ENCODE assay signal across 21 cellular contexts in genomic region chr6:163730496-163731210, GRCh38.
DNase-seq lines count a peak whose midpoint lies in the region; ATAC-seq and TF ChIP-seq lines count a peak whose summit lies in the region.
"Had no signal": no experiment of that assay in that cellular context is flagged by ENCODE, and none has a peak within 500 bp of the region (broad histone marks: within the 10 kb centered on the region; RNA-seq: fewer than 3 reads in every experiment).

No MANE protein-coding gene starts in this region.

- H3K27me3 ChIP-seq in gastroesophageal sphincter: no peaks in the 10 kb centered on the region
- H3K27me3 ChIP-seq: BLaER1 treated with 17β-estradiol and CSF1 and Interleukin-3, amounts not matched to agents 10 nM and 100 nM had no signal

- no peak for TF ChIP-seq POLR2A in gastroesophageal sphincter (IDR thresholded peaks at IDR 0.05)

- peak; percentile 53 for DNase-seq in activated effector memory CD4-positive, alpha-beta T cell treated with anti-CD3 and anti-CD28 coated beads, Interleukin-2, amount 50 U/mL, for 16 hours
- DNase-seq in activated effector memory CD4-positive, alpha-beta T cell treated with Interleukin-2 at 50 U/mL for 16 hours: no peak
- DNase-seq in sciatic nerve (ENCODE audit: low spot score) (peak; percentile 32), GM19240 (ENCODE audit: insufficient read length, low spot score) (no peak)
- DNase-seq in stimulated activated CD4-positive, alpha-beta T cell treated with anti-CD3 and anti-CD28 coated beads, Interleukin-1b, Interleukin-23, amount 100 ng/mL, for 48 hours: no peak
- DNase-seq: 8988T; Caco-2; CD4-positive, alpha-beta memory T cell; DMS 273 treated with DMSO at 0.1 percent for 48 hours; GOT3; Karpas-422; NCI-H1417; NCI-H1694 treated with DMSO at 0.1 percent for 48 hours; NCI-H2081 treated with DMSO at 0.1 percent for 48 hours; NCI-H2171 treated with DMSO at 0.1 percent for 48 hours; NCI-H446 had no signal

- H3K4me1 ChIP-seq in HEK293 (ENCODE audit: control insufficient read depth, insufficient read depth, low read length) (no peaks in the 10 kb centered on the region), gastroesophageal sphincter (peaks cover 0 to 11% (median 0%) of the 10 kb centered on the region in 3 donors)
- H3K4me1 ChIP-seq: Caco-2 had no signal

- 89% methylated on average over 3 of the region's 15 CpGs; no CpG with 5 or more reads in 1 of the 2 donors for WGBS in gastroesophageal sphincter (ENCODE audit: low coverage in 1 of 2), 2 donors

- H3K27ac ChIP-seq in HEK293 (ENCODE audit: extremely low read depth, low read depth, low read length) (no peak overlapping the region), gastroesophageal sphincter (no peak overlapping the region)
- H3K27ac ChIP-seq: BLaER1 treated with 17β-estradiol and CSF1 and Interleukin-3, amounts not matched to agents 10 nM and 100 nM had no signal

- TF ChIP-seq CTCF in HEK293 (tag by site-specific recombination; IDR thresholded peaks at IDR 0.05) (no peak), gastroesophageal sphincter (IDR thresholded peaks at IDR 0.05) (no peak)

- ATAC-seq in gastroesophageal sphincter (peak; percentile 16), sciatic nerve (no peak), HG02973 (IDR thresholded peaks at IDR 0.05; ENCODE audit: unreplicated experiment) (no peak)
- ATAC-seq: HCT116 had no signal

- no peaks in the 10 kb centered on the region for H3K36me3 ChIP-seq in HEK293 (ENCODE audit: control insufficient read depth in 2 of 2, insufficient read depth in 1 of 2, low read length in 2 of 2)
- no peaks in the 10 kb centered on the region for H3K36me3 ChIP-seq in gastroesophageal sphincter
- H3K36me3 ChIP-seq: BLaER1 treated with 17β-estradiol and CSF1 and Interleukin-3, amounts not matched to agents 10 nM and 100 nM had no signal

- intact Hi-C loops in sciatic nerve (cut with DNase I): no loop called here

- H3K9me3 ChIP-seq in HEK293 (ENCODE audit: control insufficient read depth, insufficient read depth, low read depth, low read length): no peaks in the 10 kb centered on the region
- no peaks in the 10 kb centered on the region for H3K9me3 ChIP-seq in gastroesophageal sphincter
- H3K9me3 ChIP-seq: BLaER1 treated with 17β-estradiol and CSF1 and Interleukin-3, amounts not matched to agents 10 nM and 100 nM; Caco-2 had no signal

- CTCF ChIA-PET in HEK293 (lab: Yijun Ruan, JAX): interaction anchor here (0.6 to 1.6 kb wide), 3 partner anchors 11 to 229 kb away, joined by 3 to 5 read pairs (median 3); no protein-coding TSS in a partner anchor

- no peak for TF ChIP-seq EP300 in gastroesophageal sphincter (IDR thresholded peaks at IDR 0.05)

- POLR2A ChIA-PET in HEK293 (lab: Yijun Ruan, JAX): no interaction called here

- H3K4me3 ChIP-seq in HEK293 (ENCODE audit: low read depth, low read length): no peak overlapping the region
- no peak overlapping the region for H3K4me3 ChIP-seq in gastroesophageal sphincter
- H3K4me3 ChIP-seq: BLaER1 treated with 17β-estradiol and CSF1 and Interleukin-3, amounts not matched to agents 10 nM and 100 nM had no signal

TF ChIP-seq in HEK293, 187 proteins besides CTCF, POLR2A, EP300 and RAD21:
- TF ChIP-seq ZBTB8A (tag by site-specific recombination; IDR thresholded peaks at IDR 0.05): no peak
- 0 out of 2 replicates have a peak, but pooled peaks have one; percentile 37 for TF ChIP-seq HOXC10 (CRISPR knock-in tag; IDR thresholded peaks at IDR 0.05)
TF ChIP-seq in HEK293: peak in this region for 1.

Comparison
In these comparisons a context has a peak if more than half of its experiments do, and no peak if none do; other contexts are left out.
1. DNase-seq: peak in activated effector memory CD4-positive, alpha-beta T cell treated with anti-CD3 and anti-CD28 coated beads, Interleukin-2, amount 50 U/mL, for 16 hours (single experiment) and sciatic nerve (single experiment); none in activated effector memory CD4-positive, alpha-beta T cell treated with Interleukin-2 at 50 U/mL for 16 hours (single experiment), GM19240 (single experiment) and stimulated activated CD4-positive, alpha-beta T cell treated with anti-CD3 and anti-CD28 coated beads, Interleukin-1b, Interleukin-23, amount 100 ng/mL, for 48 hours (single experiment).